ENCODE assay signal across 8 cellular contexts in the genomic region with DNA sequence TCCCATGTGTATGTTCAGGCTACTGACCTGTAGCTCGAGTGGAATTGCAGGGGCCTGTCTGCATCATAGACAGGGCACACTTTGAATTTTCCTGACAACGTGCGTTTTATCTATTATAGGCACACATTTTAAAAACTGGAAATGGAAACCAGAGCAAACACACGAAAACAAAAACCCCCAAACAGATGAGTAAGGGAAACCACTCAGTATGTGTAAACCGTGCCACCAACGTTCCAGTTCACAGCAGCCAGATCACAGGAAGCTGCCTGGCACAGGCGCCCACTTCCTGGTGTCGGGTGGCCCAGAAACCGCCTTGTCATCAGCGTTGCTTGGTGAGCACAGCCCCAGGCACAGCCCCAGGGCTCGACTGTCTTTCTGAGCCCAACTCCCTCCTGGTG. TPM values are rescaled to one million over a fixed set of nuclear protein-coding genes. Genes with fewer than 3 reads are reported as not detected.
DNase-seq lines count a peak whose midpoint lies in the region; ATAC-seq, FAIRE-seq and TF ChIP-seq lines count a peak whose summit lies in the region.

No MANE protein-coding gene starts in this region.

- H3K27me3 ChIP-seq in DOHH2 (ENCODE audit: control insufficient read depth, low read length) (peaks cover 10% of the 10 kb centered on the region), lower lobe of right lung (ENCODE audit: low read depth) (no peaks in the 10 kb centered on the region), smooth muscle cell (ENCODE audit: low read depth) (no peaks in the 10 kb centered on the region)

- H3K36me3 ChIP-seq in DOHH2 (ENCODE audit: control insufficient read depth, low read length), result no peaks in the 10 kb centered on the region
- no peaks in the 10 kb centered on the region for H3K36me3 ChIP-seq in lower lobe of right lung
- H3K36me3 ChIP-seq in smooth muscle cell (ENCODE audit: low read depth), result no peaks in the 10 kb centered on the region

- no peak for FAIRE-seq in HTR-8/SVneo (lab: Jason Lieb, UNC)

- H3K4me1 ChIP-seq in DOHH2 (ENCODE audit: control insufficient read depth, low read length) (peaks cover 14% of the 10 kb centered on the region), lower lobe of right lung (peaks cover 14% of the 10 kb centered on the region), smooth muscle cell (ENCODE audit: low read depth) (no peaks in the 10 kb centered on the region)

- peak overlapping the region; percentile 97 for H3K27ac Mint-ChIP-seq in stimulated activated effector memory CD8-positive, alpha-beta T cell treated with anti-CD3 and anti-CD28 coated beads, Interleukin-12 subunit alpha, Interleukin-12 subunit beta, amount 100 ng/mL, for 72 hours

- peaks cover 44% of the 10 kb centered on the region for H3K36me3 Mint-ChIP-seq in stimulated activated effector memory CD8-positive, alpha-beta T cell treated with anti-CD3 and anti-CD28 coated beads, Interleukin-12 subunit alpha, Interleukin-12 subunit beta, amount 100 ng/mL, for 72 hours

- peak overlapping the region; percentile 64 for H3K4me3 Mint-ChIP-seq in stimulated activated effector memory CD8-positive, alpha-beta T cell treated with anti-CD3 and anti-CD28 coated beads, Interleukin-12 subunit alpha, Interleukin-12 subunit beta, amount 100 ng/mL, for 72 hours

- no peaks in the 10 kb centered on the region for H3K9me2 ChIP-seq in DOHH2 (replicated peaks; ENCODE audit: control insufficient read depth, low read length)

- peaks cover 4% of the 10 kb centered on the region for H3K9me3 Mint-ChIP-seq in stimulated activated effector memory CD8-positive, alpha-beta T cell treated with anti-CD3 and anti-CD28 coated beads, Interleukin-12 subunit alpha, Interleukin-12 subunit beta, amount 100 ng/mL, for 72 hours

- no peaks in the 10 kb centered on the region for H3F3A ChIP-seq in DOHH2 (ENCODE audit: control insufficient read depth, insufficient read depth)
- H3F3A ChIP-seq in smooth muscle cell (ENCODE audit: low read depth), result no peaks in the 10 kb centered on the region

- DNase-seq in HTR-8/SVneo (ENCODE audit: insufficient read length, low spot score) (peak; percentile 31), T-helper 22 cell (ENCODE audit: low read depth) (peak; percentile 85), amniotic stem cell (lab: John Stamatoyannopoulos, UW) (peak; percentile 37), lower lobe of right lung (peak; percentile 85), smooth muscle cell (lab: John Stamatoyannopoulos, UW; ENCODE audit: unreplicated experiment) (no peak)
- peak; percentile 75 to 93 for DNase-seq in stimulated activated effector memory CD8-positive, alpha-beta T cell treated with anti-CD3 and anti-CD28 coated beads, Interleukin-12 subunit alpha, Interleukin-12 subunit beta, amount 100 ng/mL, for 72 hours (ENCODE audit: low spot score in 2 of 2)

- no peak overlapping the region for H2AFZ ChIP-seq in smooth muscle cell (ENCODE audit: low read depth)

- no peaks in the 10 kb centered on the region for H4K20me1 ChIP-seq in DOHH2 (ENCODE audit: control insufficient read depth, insufficient read depth, low read depth, low read length)
- H4K20me1 ChIP-seq in smooth muscle cell (ENCODE audit: low read depth), result no peaks in the 10 kb centered on the region

- ATAC-seq in GM21447 (IDR thresholded peaks at IDR 0.05; ENCODE audit: unreplicated experiment) (peak; percentile 95), lower lobe of right lung (peak; percentile 84 to 88)
- peak; percentile 97 for ATAC-seq in stimulated activated effector memory CD8-positive, alpha-beta T cell treated with anti-CD3 and anti-CD28 coated beads, Interleukin-12 subunit alpha, Interleukin-12 subunit beta, amount 100 ng/mL, for 72 hours

- no peaks in the 10 kb centered on the region for H3K79me2 ChIP-seq in DOHH2 (ENCODE audit: control insufficient read depth, low read length)
- H3K79me2 ChIP-seq in smooth muscle cell (ENCODE audit: low read depth), result no peaks in the 10 kb centered on the region

- 82% methylated on average over 11 of the region's 11 CpGs for WGBS in smooth muscle cell (ENCODE audit: low lambda C conversion rate)

- peak overlapping the region; percentile 15 for H3K4me3 ChIP-seq in DOHH2 (ENCODE audit: low read length)
- H3K4me3 ChIP-seq in lower lobe of right lung, result peak overlapping the region; percentile 14
- no peak overlapping the region for H3K4me3 ChIP-seq in smooth muscle cell

- H3K9ac ChIP-seq in smooth muscle cell (ENCODE audit: low read depth), result no peak overlapping the region

- intact Hi-C loops in lower lobe of right lung (cut with DNase I), result no loop called here

- H3K9me3 ChIP-seq in DOHH2 (ENCODE audit: control insufficient read depth, insufficient read depth, low read length) (no peaks in the 10 kb centered on the region), lower lobe of right lung (no peaks in the 10 kb centered on the region), smooth muscle cell (replicated peaks; ENCODE audit: low read depth) (no peaks in the 10 kb centered on the region)

- peaks cover 78% of the 10 kb centered on the region for H3K4me1 Mint-ChIP-seq in stimulated activated effector memory CD8-positive, alpha-beta T cell treated with anti-CD3 and anti-CD28 coated beads, Interleukin-12 subunit alpha, Interleukin-12 subunit beta, amount 100 ng/mL, for 72 hours

- TF ChIP-seq CTCF in DOHH2 (IDR thresholded peaks at IDR 0.05; ENCODE audit: low read depth, low read length, poor library complexity, severe bottlenecking) (no peak), lower lobe of right lung (IDR thresholded peaks at IDR 0.05) (no peak), smooth muscle cell (IDR thresholded peaks at IDR 0.05; ENCODE audit: borderline replicate concordance, insufficient read depth, poor library complexity, severe bottlenecking) (no peak)

- H3K4me2 ChIP-seq in DOHH2 (ENCODE audit: low read length), result peak overlapping the region; percentile 51
- H3K4me2 ChIP-seq in smooth muscle cell, result no peak overlapping the region

- H3K27ac ChIP-seq in DOHH2 (ENCODE audit: low read depth, low read length) (no peak overlapping the region), lower lobe of right lung (peak overlapping the region; percentile 73), smooth muscle cell (ENCODE audit: low read depth) (no peak overlapping the region)

RNA-seq across cellular contexts. Expression of a gene that starts 34.5 kb away (rescaled TPM):
- 103 TPM for total RNA-seq in lower lobe of right lung
- total RNA-seq in smooth muscle cell, result 104 and 111 TPM in 2 replicates
- polyA plus RNA-seq in smooth muscle cell, result 103 and 140 TPM in 2 replicates
